Comparison of ENCODE assay signal across 9 cellular contexts in genomic region chr7:111705807-111706206, GRCh38.
"Had no signal": no experiment of that assay in that cellular context is flagged by ENCODE, and none has a peak within 500 bp of the region (broad histone marks: within the 10 kb centered on the region; RNA-seq: fewer than 3 reads in every experiment).

No MANE protein-coding gene starts in this region.

- DNase-seq: IMR-90, KBM-7, KG1 had no signal

- H3K36me3 Mint-ChIP-seq: IgD-negative memory B cell had no signal

- H3K27ac ChIP-seq: HL-60, KMS-11 had no signal

- H3K4me2 ChIP-seq: KMS-11 had no signal

- H3K4me3 ChIP-seq: K562 had no signal

- H3K4me3 Mint-ChIP-seq: IgD-negative memory B cell had no signal

- ATAC-seq: HepG2, K562 had no signal

- H3K9ac ChIP-seq: KMS-11 had no signal

- FAIRE-seq: HepG2, HTR-8/SVneo, K562 had no signal
